18 cellular contexts compared by ENCODE assay signal in the genomic region with DNA sequence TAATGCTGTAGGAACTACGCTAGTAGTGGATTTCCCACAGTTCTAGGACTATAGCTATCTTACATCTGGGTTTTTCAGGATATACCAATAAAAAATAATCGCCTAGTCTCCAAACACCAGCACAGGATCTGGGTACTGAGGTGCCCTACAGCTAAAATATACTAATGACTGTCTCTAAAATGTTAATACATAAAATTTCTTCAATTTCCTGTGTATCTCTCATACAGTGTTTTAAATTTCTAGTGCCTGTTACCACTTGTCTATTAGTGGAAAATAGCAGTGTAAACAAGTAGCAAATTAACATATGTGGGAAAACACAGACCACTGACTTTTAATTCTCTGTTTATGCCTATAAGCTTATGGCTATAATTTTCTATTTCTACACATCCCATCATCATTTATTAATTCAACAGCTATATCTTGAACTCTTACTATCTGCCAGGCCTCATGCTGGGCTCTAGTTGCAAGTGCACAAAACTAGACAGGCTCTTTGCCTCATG. TPM values are rescaled to one million over a fixed set of nuclear protein-coding genes. Genes with fewer than 3 reads are reported as not detected.
DNase-seq lines count a peak whose midpoint lies in the region; ATAC-seq and TF ChIP-seq lines count a peak whose summit lies in the region.
"Had no signal": no experiment of that assay in that cellular context is flagged by ENCODE, and none has a peak within 500 bp of the region (broad histone marks: within the 10 kb centered on the region; RNA-seq: fewer than 3 reads in every experiment).

No MANE protein-coding gene starts in this region.

- H3K4me3 ChIP-seq in breast epithelium (no peak overlapping the region), SJCRH30 (no peak overlapping the region)
- H3K4me3 ChIP-seq: BLaER1 had no signal

- ATAC-seq in GM18502 (IDR thresholded peaks at IDR 0.05; ENCODE audit: poor library complexity, unreplicated experiment) (no peak), HG03442 (IDR thresholded peaks at IDR 0.05; ENCODE audit: unreplicated experiment) (no peak)
- ATAC-seq: T-cell had no signal

- TF ChIP-seq CTCF in MCF 10A (IDR thresholded peaks at IDR 0.05; ENCODE audit: unreplicated experiment) (no peak), breast epithelium (IDR thresholded peaks at IDR 0.05) (no peak)

- H3K36me3 ChIP-seq in breast epithelium (no peaks in the 10 kb centered on the region), SJCRH30 (no peaks in the 10 kb centered on the region)
- H3K36me3 ChIP-seq: BLaER1 had no signal

- no peaks in the 10 kb centered on the region for H3K27me3 ChIP-seq in breast epithelium
- H3K27me3 ChIP-seq in SJCRH30: no peaks in the 10 kb centered on the region
- H3K27me3 ChIP-seq: BLaER1 had no signal

- POLR2A ChIA-PET in MCF 10A (lab: Yijun Ruan, JAX): interaction anchor here (0.6 to 31.1 kb wide), 13 partner anchors 7 to 181 kb away, joined by 3 to 2189 read pairs (median 6); a partner anchor contains a TSS

- peaks cover under 1% of the 10 kb centered on the region for H3K36me3 Mint-ChIP-seq in MCF 10A (ENCODE audit: insufficient read depth, unreplicated experiment)
- H3K36me3 Mint-ChIP-seq: CD4-positive, alpha-beta memory T cell; T-cell had no signal

- TF ChIP-seq POLR2A in breast epithelium (IDR thresholded peaks at IDR 0.05): no peak

- H3K9me3 Mint-ChIP-seq in MCF 10A (ENCODE audit: unreplicated experiment): no peaks in the 10 kb centered on the region
- H3K9me3 Mint-ChIP-seq: CD4-positive, alpha-beta memory T cell; T-cell had no signal

- H3K27ac ChIP-seq in breast epithelium (no peak overlapping the region), SJCRH30 (peak overlapping the region; percentile 70), epithelial cell of prostate (peak overlapping the region; percentile 47)
- H3K27ac ChIP-seq: BLaER1 had no signal

- no peaks in the 10 kb centered on the region for H3K27me3 Mint-ChIP-seq in MCF 10A (ENCODE audit: insufficient read depth, unreplicated experiment)

- no peak for DNase-seq in MCF 10A (ENCODE audit: unreplicated experiment)
- DNase-seq in breast epithelium (ENCODE audit: low spot score in 2 of 2): no peak
- no peak for DNase-seq in SJCRH30
- DNase-seq in epithelial cell of prostate (ENCODE audit: low read depth, low spot score): no peak
- no peak for DNase-seq in NCI-H2196 treated with DMSO at 0.1 percent for 48 hours (lab: John Stamatoyannopoulos, UW; ENCODE audit: unreplicated experiment)
- DNase-seq in activated CD4-positive, CD25-positive, alpha-beta regulatory T cell treated with anti-CD3 and anti-CD28 coated beads, Interleukin-2, amount 50 U/mL, for 72 hours: no peak
- DNase-seq: CD4-positive, alpha-beta memory T cell; DMS79 treated with DMSO at 0.1 percent for 48 hours; H7; Kasumi-1; MM.1S; NCI-H1694 treated with DMSO at 0.1 percent for 48 hours; NCI-H510A; NCI-H748 treated with DMSO at 0.1 percent for 48 hours; T-cell had no signal

- CTCF ChIA-PET in MCF 10A (lab: Yijun Ruan, JAX): interaction anchor here (0.5 to 15.0 kb wide), 9 partner anchors 16 to 306 kb away, joined by 3 to 291 read pairs (median 3); a partner anchor contains a TSS

- H3K27ac Mint-ChIP-seq in MCF 10A (ENCODE audit: low read depth, unreplicated experiment): peak overlapping the region; percentile 36
- H3K27ac Mint-ChIP-seq: T-cell had no signal

- intact Hi-C loops in MCF 10A (cut with micrococcal nuclease) (no loop called here), breast epithelium (cut with DNase I; ENCODE audit: low total_unique reads) (no loop called here)

- peaks cover 60% of the 10 kb centered on the region for H3K4me1 Mint-ChIP-seq in MCF 10A (ENCODE audit: insufficient read depth, unreplicated experiment)
- H3K4me1 Mint-ChIP-seq: CD4-positive, alpha-beta memory T cell; T-cell had no signal

- peaks cover 0 to 3% of the 10 kb centered on the region in 2 donors for H3K4me1 ChIP-seq in breast epithelium
- peaks cover 21% of the 10 kb centered on the region for H3K4me1 ChIP-seq in SJCRH30
- H3K4me1 ChIP-seq: BLaER1 had no signal

- no TSS peak for BruUV-seq in MCF 10A (replicated peaks; lab: Mats Ljungman, UMichigan)

- H3K9me3 ChIP-seq in breast epithelium: no peaks in the 10 kb centered on the region
- no peaks in the 10 kb centered on the region for H3K9me3 ChIP-seq in SJCRH30 (replicated peaks)
- H3K9me3 ChIP-seq: BLaER1 had no signal

- no peak overlapping the region for H3K4me3 Mint-ChIP-seq in MCF 10A (ENCODE audit: unreplicated experiment)
- H3K4me3 Mint-ChIP-seq: CD4-positive, alpha-beta memory T cell; T-cell had no signal

RNA-seq across cellular contexts. Expression of a gene that starts 16.1 kb away (rescaled TPM):
- total RNA-seq in MCF 10A (2022): 240 and 243 TPM in 2 replicates
- total RNA-seq in breast epithelium: 10 to 100 TPM; 30.4 to 57.4 (median 49.5) TPM
- total RNA-seq in SJCRH30 (2014; rRNA removed; shearing (Covaris generic)): 22.1 and 24.3 TPM in 2 replicates

RNA-seq across cellular contexts. Expression of a gene that starts 35.5 kb away (rescaled TPM):
- 88.8 and 135 TPM in 2 replicates for total RNA-seq in MCF 10A (2022)
- total RNA-seq in breast epithelium: 1 to 10 TPM; 1.3 to 4.0 (median 1.9) TPM
- total RNA-seq in SJCRH30 (2014; rRNA removed; shearing (Covaris generic)): 213 and 231 TPM in 2 replicates

Comparison
In these comparisons a context has a peak if more than half of its experiments do, and no peak if none do; other contexts are left out.
1. RNA of a gene that starts 35.5 kb away (total RNA-seq): 213 to 231 TPM in SJCRH30 and 88.8 to 135 TPM in MCF 10A; 1.3 to 4.0 TPM in breast epithelium; every median in the first group is over 10 times any median in the second.
2. H3K27ac ChIP-seq: peak in SJCRH30 (single experiment) and epithelial cell of prostate (single experiment); none in breast epithelium (0 of 2).